ENCODE assay signal across 12 cellular contexts in genomic region chr10:93383562-93383981, GRCh38.
A peak's percentile ranks its signal among the peaks of the same experiment; 100 is the strongest.
DNase-seq lines count a peak whose midpoint lies in the region; ATAC-seq and TF ChIP-seq lines count a peak whose summit lies in the region.
"Had no signal": no experiment of that assay in that cellular context is flagged by ENCODE, and none has a peak within 500 bp of the region (broad histone marks: within the 10 kb centered on the region; RNA-seq: fewer than 3 reads in every experiment).

No MANE protein-coding gene starts in this region.

- peaks cover 22 to 49% (median 26%) of the 10 kb centered on the region in 7 donors for H3K4me1 Mint-ChIP-seq in naive thymus-derived CD4-positive, alpha-beta T cell

- peaks cover 45% of the 10 kb centered on the region for H3K36me3 ChIP-seq in Panc1 (ENCODE audit: control insufficient read depth, insufficient read depth, low read length)
- H3K36me3 ChIP-seq in esophagus squamous epithelium, result peaks cover 7 to 83% (median 25%) of the 10 kb centered on the region in 3 donors
- H3K36me3 ChIP-seq in naive thymus-derived CD4-positive, alpha-beta T cell (ENCODE audit: control insufficient read depth in 2 of 3, insufficient read depth in 3 of 3, low read length in 3 of 3), result no peaks in the 10 kb centered on the region
- H3K36me3 ChIP-seq: pancreas had no signal

- DNase-seq in COLO829 (ENCODE audit: low spot score) (peak; percentile 24), Panc1 (ENCODE audit: low read depth, low spot score) (no peak), esophagus squamous epithelium (lab: John Stamatoyannopoulos, UW) (no peak), renal cortical epithelial cell (ENCODE audit: low read depth) (peak; percentile 25), medulla oblongata (ENCODE audit: extremely low spot score) (no peak), NCI-H128 (lab: John Stamatoyannopoulos, UW; ENCODE audit: unreplicated experiment) (no peak)
- DNase-seq in naive thymus-derived CD4-positive, alpha-beta T cell, result no peak
- DNase-seq: activated effector memory CD4-positive, alpha-beta T cell treated with anti-CD3 and anti-CD28 coated beads, Interleukin-2, amount 50 U/mL, for 16 hours; NCI-H187 treated with DMSO at 0.1 percent for 48 hours; pancreas; T-helper 17 cell had no signal

- TF ChIP-seq POLR2A in esophagus squamous epithelium (IDR thresholded peaks at IDR 0.05), result no peak

- no TSS peak for BruUV-seq in Panc1 (replicated peaks; lab: Mats Ljungman, UMichigan)

- H3K27me3 Mint-ChIP-seq in naive thymus-derived CD4-positive, alpha-beta T cell, result no peaks in the 10 kb centered on the region
- H3K27me3 Mint-ChIP-seq: T-helper 17 cell had no signal

- intact Hi-C loops in Panc1 (cut with micrococcal nuclease; ENCODE audit: unreplicated experiment), result no loop called here
- intact Hi-C loops in esophagus squamous epithelium (cut with DNase I), result no loop called here
- intact Hi-C loops in naive thymus-derived CD4-positive, alpha-beta T cell (cut with micrococcal nuclease), result no loop called here

- H3K4me1 ChIP-seq in Panc1 (ENCODE audit: control insufficient read depth, insufficient read depth, low read length), result peaks cover 10% of the 10 kb centered on the region; the same call in 1 of the 2 replicates
- H3K4me1 ChIP-seq in esophagus squamous epithelium, result peaks cover 13 to 48% (median 22%) of the 10 kb centered on the region in 3 donors
- peaks cover 0 to 18% of the 10 kb centered on the region in 2 donors for H3K4me1 ChIP-seq in naive thymus-derived CD4-positive, alpha-beta T cell (ENCODE audit: control insufficient read depth in 2 of 2, insufficient read depth in 2 of 2, low read length in 2 of 2)
- H3K4me1 ChIP-seq: pancreas had no signal

- in situ Hi-C loops in Panc1 (cut with HindIII; ENCODE audit: low pct_unique_long_range_greater_than_20kb, low sequenced_read_pairs), result no loop called here

- H3K4me3 Mint-ChIP-seq in naive thymus-derived CD4-positive, alpha-beta T cell, result no peak overlapping the region
- H3K4me3 Mint-ChIP-seq: T-helper 17 cell had no signal

- no peaks in the 10 kb centered on the region for H3K9me3 ChIP-seq in Panc1 (ENCODE audit: control insufficient read depth, insufficient read depth, low read depth, low read length)
- H3K9me3 ChIP-seq in esophagus squamous epithelium, result no peaks in the 10 kb centered on the region
- no peaks in the 10 kb centered on the region for H3K9me3 ChIP-seq in naive thymus-derived CD4-positive, alpha-beta T cell (ENCODE audit: control insufficient read depth in 2 of 3, low read length in 3 of 3)
- H3K9me3 ChIP-seq: pancreas had no signal

- POLR2A ChIA-PET in Panc1 (lab: Charles Lee), result interaction anchor here (0.6 kb wide), 1 partner anchor 99 kb away, joined by 5 read pairs; no protein-coding TSS in a partner anchor
- POLR2A ChIA-PET in naive thymus-derived CD4-positive, alpha-beta T cell (lab: Charles Lee), result no interaction called here

- WGBS in esophagus squamous epithelium, 2 donors, result 60 to 63% methylated on average over 6 of the region's 6 CpGs

- ATAC-seq in Panc1 (peak; percentile 62), HG02678 (IDR thresholded peaks at IDR 0.05; ENCODE audit: unreplicated experiment) (no peak)
- ATAC-seq in naive thymus-derived CD4-positive, alpha-beta T cell, result no peak
- ATAC-seq: T-helper 17 cell had no signal

- peak overlapping the region; percentile 40; the same call in 1 of the 2 replicates for H3K27ac ChIP-seq in Panc1 (ENCODE audit: low read length)
- peak overlapping the region; percentile 33 to 72 (median 49) for H3K27ac ChIP-seq in esophagus squamous epithelium
- H3K27ac ChIP-seq in naive thymus-derived CD4-positive, alpha-beta T cell (ENCODE audit: low read depth, low read length), result no peak overlapping the region
- H3K27ac ChIP-seq: pancreas had no signal

- CTCF ChIA-PET in Panc1 (lab: Charles Lee), result no interaction called here
- CTCF ChIA-PET in naive thymus-derived CD4-positive, alpha-beta T cell (lab: Charles Lee), result interaction anchor here (0.9 to 1.2 kb wide), 2 partner anchors 99 kb away, joined by 5 to 6 read pairs; partner anchors contain the start of gene MYOF

- H3K27me3 ChIP-seq in Panc1 (ENCODE audit: control insufficient read depth, insufficient read depth, low read length) (no peaks in the 10 kb centered on the region), esophagus squamous epithelium (no peaks in the 10 kb centered on the region)
- H3K27me3 ChIP-seq in naive thymus-derived CD4-positive, alpha-beta T cell (ENCODE audit: control insufficient read depth in 2 of 2, insufficient read depth in 2 of 2, low read length in 2 of 2), result no peaks in the 10 kb centered on the region
- H3K27me3 ChIP-seq: pancreas had no signal

- H3K36me3 Mint-ChIP-seq in naive thymus-derived CD4-positive, alpha-beta T cell, result peaks cover 0 to 9% (median 0%) of the 10 kb centered on the region in 5 donors

- H3K27ac Mint-ChIP-seq in naive thymus-derived CD4-positive, alpha-beta T cell, result no peak overlapping the region
- H3K27ac Mint-ChIP-seq: T-helper 17 cell had no signal

- H3K4me3 ChIP-seq in Panc1 (ENCODE audit: low read depth in 2 of 2, low read length in 2 of 2) (no peak overlapping the region), esophagus squamous epithelium (no peak overlapping the region)
- H3K4me3 ChIP-seq in naive thymus-derived CD4-positive, alpha-beta T cell (ENCODE audit: low read length), result no peak overlapping the region
- H3K4me3 ChIP-seq: pancreas had no signal

- peaks cover 0 to 5% (median 0%) of the 10 kb centered on the region in 11 donors for H3K9me3 Mint-ChIP-seq in naive thymus-derived CD4-positive, alpha-beta T cell

- TF ChIP-seq CTCF in Panc1 (IDR thresholded peaks at IDR 0.05), result no peak
- TF ChIP-seq CTCF in esophagus squamous epithelium (IDR thresholded peaks at IDR 0.05), result no peak

Comparison
In these comparisons a context has a peak if more than half of its experiments do, and no peak if none do; other contexts are left out.
1. DNase-seq: peak in COLO829 (single experiment) and renal cortical epithelial cell (single experiment); none in Panc1 (single experiment), esophagus squamous epithelium (single experiment), medulla oblongata (single experiment), naive thymus-derived CD4-positive, alpha-beta T cell (0 of 9) and NCI-H128 (single experiment).